In the genomic region with DNA sequence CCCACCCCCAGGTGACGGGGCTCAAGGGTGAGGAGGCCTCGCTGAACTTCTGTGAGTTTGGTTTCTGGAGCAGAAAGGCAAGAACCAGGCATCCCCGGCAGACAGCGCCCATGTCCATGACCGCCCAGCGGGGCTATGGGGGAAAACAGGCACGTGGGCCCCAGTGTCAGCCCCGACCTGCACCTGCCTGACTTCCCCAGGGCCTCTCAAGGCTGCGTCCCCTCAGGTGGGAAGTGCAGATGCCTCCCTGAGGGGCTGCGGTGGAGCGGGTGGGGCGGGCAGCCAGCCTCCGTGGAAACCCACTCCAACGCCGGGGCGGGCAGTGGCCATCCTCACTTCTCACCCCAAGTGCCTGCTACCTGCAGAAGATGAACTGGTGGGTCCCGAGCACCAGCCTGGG, we compare ENCODE assay signal across 11 cellular contexts.
"Had no signal": no experiment of that assay in that cellular context is flagged by ENCODE, and none has a peak within 500 bp of the region (broad histone marks: within the 10 kb centered on the region; RNA-seq: fewer than 3 reads in every experiment).

No MANE protein-coding gene starts in this region.

- H3K4me3 ChIP-seq: GM23248, GM23338, HAP-1 had no signal

- ATAC-seq: GM23338, HCT116 had no signal

- H3K9ac ChIP-seq: GM23248 had no signal

- H3K27ac ChIP-seq: GM23248 had no signal

- H2AFZ ChIP-seq: GM23248, GM23338 had no signal

- DNase-seq: GM23248, GOT3, H7, H9, HCEC 1CT, HFFc6 had no signal

- FAIRE-seq: H1, H54 had no signal

- H3K9me3 ChIP-seq: HAP-1 had no signal

- H3K4me1 ChIP-seq: HAP-1 had no signal

- H3K4me2 ChIP-seq: GM23338 had no signal
